In genomic region chr6:528989-529388, GRCh38 we compare ENCODE assay signal across 29 cellular contexts.
"Had no signal": no experiment of that assay in that cellular context is flagged by ENCODE, and none has a peak within 500 bp of the region (broad histone marks: within the 10 kb centered on the region; RNA-seq: fewer than 3 reads in every experiment).

No MANE protein-coding gene starts in this region.

- H3K27me3 Mint-ChIP-seq: dendritic cell treated with granulocyte-macrophage colony-stimulating factor and Interleukin-4, amounts not matched to agents 40 ng/mL and 50 ng/mL, for 4 days; memory B cell; naive B cell; natural killer cell treated with Interleukin-12 subunit alpha and Interleukin-12 subunit beta and Interleukin-15 and Interleukin-18, amount 100 ng/mL, for 72 hours; progenitor cell of endocrine pancreas; stimulated activated naive B cell treated with anti-CD40 and anti-IgM and Interleukin-4, amounts not matched to agents 10 μg/mL and 1 μg/mL and 100 μg/mL, for 72 hours; stimulated activated naive CD8-positive, alpha-beta T cell treated with anti-CD3 and anti-CD28 coated beads, Interleukin-15, Interleukin-2, amounts not matched to agents 100 ng/mL and 50 ng/mL, for 24 hours had no signal

- H3K36me3 ChIP-seq: colonic mucosa, right lobe of liver had no signal

- H3K4me3 ChIP-seq: colonic mucosa, lung, mucosa of descending colon, right lobe of liver, thoracic aorta, tibial nerve, upper lobe of left lung had no signal

- H3K27ac ChIP-seq: colonic mucosa, epithelial cell of prostate, parathyroid adenoma, right lobe of liver, thoracic aorta, tibial nerve, upper lobe of left lung had no signal

- H3K79me2 ChIP-seq: parathyroid adenoma had no signal

- H3K9me3 Mint-ChIP-seq: dendritic cell treated with granulocyte-macrophage colony-stimulating factor and Interleukin-4, amounts not matched to agents 40 ng/mL and 50 ng/mL, for 4 days; endodermal cell; immature natural killer cell; memory B cell; naive B cell; natural killer cell treated with Interleukin-12 subunit alpha and Interleukin-12 subunit beta and Interleukin-15 and Interleukin-18, amount 100 ng/mL, for 72 hours; neural crest cell; stimulated activated naive B cell treated with anti-CD40 and anti-IgM and Interleukin-4, amounts not matched to agents 10 μg/mL and 1 μg/mL and 100 μg/mL, for 72 hours; stimulated activated naive CD8-positive, alpha-beta T cell treated with anti-CD3 and anti-CD28 coated beads, Interleukin-15, Interleukin-2, amounts not matched to agents 100 ng/mL and 50 ng/mL, for 24 hours had no signal

- ATAC-seq: esophagus mucosa; left lobe of liver; mucosa of descending colon; right lobe of liver; stimulated activated naive B cell treated with anti-CD40 and anti-IgM and Interleukin-4, amounts not matched to agents 10 μg/mL and 1 μg/mL and 100 μg/mL, for 72 hours had no signal

- H3K9me3 ChIP-seq: colonic mucosa, mucosa of descending colon, right lobe of liver, thoracic aorta, tibial nerve, upper lobe of left lung had no signal

- DNase-seq: colonic mucosa; effector CD8-positive, alpha-beta T cell; endodermal cell; foreskin fibroblast; glutamatergic neuron; hypothalamus; immature natural killer cell; mucosa of descending colon; naive B cell; right lobe of liver; small intestine; stimulated activated CD4-positive, alpha-beta T cell treated with anti-CD3 and anti-CD28 coated beads, Interleukin-15, amount 100 ng/mL, for 24 hours; stimulated activated CD4-positive, alpha-beta T cell treated with anti-CD3 and anti-CD28 coated beads, Interleukin-2, amount 100 ng/mL, for 48 hours; stimulated activated naive B cell treated with anti-CD40 and anti-IgM and Interleukin-4, amounts not matched to agents 10 μg/mL and 1 μg/mL and 100 μg/mL, for 72 hours; upper lobe of left lung had no signal

- H3K9ac ChIP-seq: parathyroid adenoma had no signal

- H3K27ac Mint-ChIP-seq: dendritic cell treated with granulocyte-macrophage colony-stimulating factor and Interleukin-4, amounts not matched to agents 40 ng/mL and 50 ng/mL, for 4 days; endodermal cell; memory B cell; progenitor cell of endocrine pancreas; stimulated activated naive B cell treated with anti-CD40 and anti-IgM and Interleukin-4, amounts not matched to agents 10 μg/mL and 1 μg/mL and 100 μg/mL, for 72 hours had no signal

- H3K4me1 Mint-ChIP-seq: endodermal cell had no signal

- H3K27me3 ChIP-seq: colonic mucosa, right lobe of liver, tibial nerve, upper lobe of left lung had no signal

- H3K4me3 Mint-ChIP-seq: dendritic cell treated with granulocyte-macrophage colony-stimulating factor and Interleukin-4, amounts not matched to agents 40 ng/mL and 50 ng/mL, for 4 days; endodermal cell; immature natural killer cell; memory B cell; neural crest cell; stimulated activated naive B cell treated with anti-CD40 and anti-IgM and Interleukin-4, amounts not matched to agents 10 μg/mL and 1 μg/mL and 100 μg/mL, for 72 hours; stimulated activated naive CD8-positive, alpha-beta T cell treated with anti-CD3 and anti-CD28 coated beads, Interleukin-15, Interleukin-2, amounts not matched to agents 100 ng/mL and 50 ng/mL, for 24 hours had no signal

- H2AFZ ChIP-seq: parathyroid adenoma had no signal

- FAIRE-seq: urothelium cell line had no signal

- H3K4me1 ChIP-seq: colonic mucosa, parathyroid adenoma, right lobe of liver, tibial nerve, upper lobe of left lung had no signal
